Comparison of ENCODE assay signal across 1 cellular context in genomic region chr17:47686661-47687327, GRCh38.
A peak's percentile ranks its signal among the peaks of the same experiment; 100 is the strongest.
TF ChIP-seq lines count a peak whose summit lies in the region.

No MANE protein-coding gene starts in this region.

TF ChIP-seq in HepG2, 621 proteins besides CTCF, POLR2A, EP300 and RAD21 (continued from another document and continues in another):
- TF ChIP-seq ZNF407 (CRISPR knock-in tag; IDR thresholded peaks at IDR 0.05; ENCODE audit: not compliant biosample characterization) (no peak), CBX1 (IDR thresholded peaks at IDR 0.05; ENCODE audit: low read depth) (no peak), SP1 (IDR thresholded peaks at IDR 0.05) (no peak), SP1 (CRISPR knock-in tag; IDR thresholded peaks at IDR 0.05) (no peak), ZNF44 (CRISPR knock-in tag; IDR thresholded peaks at IDR 0.05) (no peak), ZNF775 (CRISPR knock-in tag; IDR thresholded peaks at IDR 0.05; ENCODE audit: borderline replicate concordance) (no peak), ZNF18 (CRISPR knock-in tag; IDR thresholded peaks at IDR 0.05; ENCODE audit: insufficient replicate concordance) (peak; percentile 80), TCF7 (IDR thresholded peaks at IDR 0.05; ENCODE audit: low read depth) (peak; percentile 61; the same call in 1 of the 2 replicates), SRSF9 (IDR thresholded peaks at IDR 0.05; ENCODE audit: borderline replicate concordance, insufficient read depth, low read depth, low read length, poor library complexity, severe bottlenecking) (no peak), ZNF878 (CRISPR knock-in tag; IDR thresholded peaks at IDR 0.05) (no peak), ZNF781 (CRISPR knock-in tag; IDR thresholded peaks at IDR 0.05; ENCODE audit: borderline replicate concordance, not compliant biosample characterization) (no peak), ZNF547 (CRISPR knock-in tag; IDR thresholded peaks at IDR 0.05) (0 out of 2 replicates have a peak, but pooled peaks have one; percentile 41), ZNF510 (CRISPR knock-in tag; IDR thresholded peaks at IDR 0.05; ENCODE audit: low read depth) (0 out of 2 replicates have a peak, but pooled peaks have one; percentile 30), ZNF619 (CRISPR knock-in tag; IDR thresholded peaks at IDR 0.05) (no peak), ZFYVE20 (CRISPR knock-in tag; IDR thresholded peaks at IDR 0.05; ENCODE audit: borderline replicate concordance, low read depth) (no peak), ZNF382 (CRISPR knock-in tag; IDR thresholded peaks at IDR 0.05; ENCODE audit: borderline replicate concordance) (no peak), RFX5 (IDR thresholded peaks at IDR 0.05; ENCODE audit: low read depth, low read length) (no peak), ZNF761 (CRISPR knock-in tag; conservative IDR thresholded peaks at IDR 0.05) (0 out of 2 replicates have a peak, but pooled peaks have one; percentile 34), FOXO4 (CRISPR knock-in tag; conservative IDR thresholded peaks at IDR 0.05) (no peak), MIER3 (CRISPR knock-in tag; IDR thresholded peaks at IDR 0.05; ENCODE audit: borderline replicate concordance) (peak; percentile 55; the same call in 1 of the 2 replicates), ADNP (CRISPR knock-in tag; IDR thresholded peaks at IDR 0.05) (no peak), GATAD1 (CRISPR knock-in tag; IDR thresholded peaks at IDR 0.05) (peak; percentile 11; the same call in 1 of the 2 replicates), DR1 (CRISPR knock-in tag; IDR thresholded peaks at IDR 0.05) (no peak), NCOA5 (CRISPR knock-in tag; IDR thresholded peaks at IDR 0.05) (no peak), HHEX (CRISPR knock-in tag; IDR thresholded peaks at IDR 0.05) (no peak), RELA (CRISPR knock-in tag; IDR thresholded peaks at IDR 0.05) (no peak), MTERF4 (CRISPR knock-in tag; IDR thresholded peaks at IDR 0.05) (no peak), TFDP2 (CRISPR knock-in tag; IDR thresholded peaks at IDR 0.05) (no peak), TGIF2 (CRISPR knock-in tag; IDR thresholded peaks at IDR 0.05) (0 out of 2 replicates have a peak, but pooled peaks have one; percentile 57), NCOA1 (CRISPR knock-in tag; IDR thresholded peaks at IDR 0.05) (no peak), THAP8 (CRISPR knock-in tag; IDR thresholded peaks at IDR 0.05; ENCODE audit: borderline replicate concordance) (no peak), ZNF503 (CRISPR knock-in tag; IDR thresholded peaks at IDR 0.05) (no peak), NKX3-1 (CRISPR knock-in tag; IDR thresholded peaks at IDR 0.05) (no peak), MXD4 (CRISPR knock-in tag; IDR thresholded peaks at IDR 0.05) (0 out of 2 replicates have a peak, but pooled peaks have one; percentile 15), ZNF709 (CRISPR knock-in tag; IDR thresholded peaks at IDR 0.05) (no peak), STAT5B (CRISPR knock-in tag; IDR thresholded peaks at IDR 0.05) (no peak), ZNF264 (CRISPR knock-in tag; IDR thresholded peaks at IDR 0.05) (no peak), PLSCR1 (CRISPR knock-in tag; IDR thresholded peaks at IDR 0.05; ENCODE audit: borderline replicate concordance) (no peak), ZMYM3 (CRISPR knock-in tag; IDR thresholded peaks at IDR 0.05) (peak; percentile 72), HOXA5 (CRISPR knock-in tag; IDR thresholded peaks at IDR 0.05) (0 out of 2 replicates have a peak, but pooled peaks have one; percentile 29), KAT8 (CRISPR knock-in tag; IDR thresholded peaks at IDR 0.05) (peak; percentile 43; the same call in 1 of the 2 replicates)
